Comparison of ENCODE assay signal across 8 cellular contexts in genomic region chr9:111992523-111992922, GRCh38.
DNase-seq lines count a peak whose midpoint lies in the region; ATAC-seq and TF ChIP-seq lines count a peak whose summit lies in the region.

No MANE protein-coding gene starts in this region.

- no peak overlapping the region for H3K9ac ChIP-seq in endodermal cell (ENCODE audit: extremely low read depth, low read length, poor library complexity, severe bottlenecking)

- H3K27me3 ChIP-seq in endodermal cell (ENCODE audit: control insufficient read depth, insufficient read depth, low read length, poor library complexity, severe bottlenecking) = no peaks in the 10 kb centered on the region
- H3K27me3 ChIP-seq in ovary = no peaks in the 10 kb centered on the region

- TF ChIP-seq CTCF in GM12864 (IDR thresholded peaks at IDR 0.05; ENCODE audit: low read depth, low read length, missing control alignments) (no peak), choroid plexus epithelial cell (conservative IDR thresholded peaks at IDR 0.05; ENCODE audit: low read depth, low read length) (no peak), endodermal cell (conservative IDR thresholded peaks at IDR 0.05) (no peak), ovary (IDR thresholded peaks at IDR 0.05) (no peak)

- H3K4me1 ChIP-seq in endodermal cell (ENCODE audit: control insufficient read depth, insufficient read depth, low read length) = no peaks in the 10 kb centered on the region
- no peaks in the 10 kb centered on the region for H3K4me1 ChIP-seq in ovary (ENCODE audit: insufficient read depth)

- no peaks in the 10 kb centered on the region for H3K9me3 Mint-ChIP-seq in endodermal cell

- H3K36me3 Mint-ChIP-seq in endodermal cell (ENCODE audit: low read depth) = no peaks in the 10 kb centered on the region

- H3K4me1 Mint-ChIP-seq in endodermal cell = no peaks in the 10 kb centered on the region

- H3K4me3 Mint-ChIP-seq in endodermal cell = no peak overlapping the region

- H3K9me3 ChIP-seq in endodermal cell (ENCODE audit: control insufficient read depth, low read length) (no peaks in the 10 kb centered on the region), ovary (no peaks in the 10 kb centered on the region)

- no peak for TF ChIP-seq POLR2A in ovary (IDR thresholded peaks at IDR 0.05)

- DNase-seq in GM12864 (ENCODE audit: low read depth) (peak; percentile 75), choroid plexus epithelial cell (ENCODE audit: low read depth) (peak; percentile 85), activated gamma-delta T cell treated with Interleukin-2 at 50 U/mL for 16 hours (no peak), endodermal cell (no peak), ovary (no peak), KG1 (lab: John Stamatoyannopoulos, UW) (no peak)

- WGBS in endodermal cell (ENCODE audit: insufficient coverage in 1 of 2, insufficient read length in 1 of 2), 2 experiments = 79 to 92% methylated on average over 2 of the region's 2 CpGs
- WGBS in ovary, 3 donors = 60 to 71% (median 63%) methylated on average over 2 of the region's 2 CpGs

- no peak overlapping the region for H3K27ac Mint-ChIP-seq in endodermal cell

- H3K4me3 ChIP-seq in GM12864 (ENCODE audit: low read depth, low read length) (no peak overlapping the region), choroid plexus epithelial cell (ENCODE audit: low read depth, low read length) (no peak overlapping the region), endodermal cell (ENCODE audit: low read length) (no peak overlapping the region), ovary (no peak overlapping the region)

- peaks cover 3% of the 10 kb centered on the region for H3K27me3 Mint-ChIP-seq in endodermal cell (ENCODE audit: insufficient read depth)

- H3K27ac ChIP-seq in endodermal cell (ENCODE audit: low read depth, low read length) = no peak overlapping the region
- no peak overlapping the region for H3K27ac ChIP-seq in ovary

- H3K36me3 ChIP-seq in endodermal cell (ENCODE audit: control insufficient read depth, insufficient read depth, low read length) (no peaks in the 10 kb centered on the region), ovary (no peaks in the 10 kb centered on the region)

- TF ChIP-seq EP300 in ovary (IDR thresholded peaks at IDR 0.05) = no peak

- intact Hi-C loops in ovary (cut with DNase I) = no loop called here

- ATAC-seq in GM21515 (IDR thresholded peaks at IDR 0.05; ENCODE audit: unreplicated experiment) (peak; percentile 70), HG03575 (IDR thresholded peaks at IDR 0.05; ENCODE audit: extremely low read depth, insufficient number of reproducible peaks, low FRiP score, unreplicated experiment) (peak; percentile 69)

Comparison
In these comparisons a context has a peak if more than half of its experiments do, and no peak if none do; other contexts are left out.
1. DNase-seq: peak in GM12864 (single experiment) and choroid plexus epithelial cell (single experiment); none in activated gamma-delta T cell treated with Interleukin-2 at 50 U/mL for 16 hours (single experiment), endodermal cell (single experiment), ovary (0 of 5) and KG1 (single experiment).